25 cellular contexts compared by ENCODE assay signal in genomic region chr10:114724295-114724694, GRCh38.
DNase-seq lines count a peak whose midpoint lies in the region; ATAC-seq, FAIRE-seq and TF ChIP-seq lines count a peak whose summit lies in the region.
"Had no signal": no experiment of that assay in that cellular context is flagged by ENCODE, and none has a peak within 500 bp of the region (broad histone marks: within the 10 kb centered on the region; RNA-seq: fewer than 3 reads in every experiment).

No MANE protein-coding gene starts in this region.

- POLR2A ChIA-PET in HepG2 (lab: Yijun Ruan, JAX), result no interaction called here

- no peaks in the 10 kb centered on the region for H3K36me3 Mint-ChIP-seq in activated T-cell treated with anti-CD3 and anti-CD28 coated beads, Interleukin-2, amount 50 U/mL, for 72 hours (ENCODE audit: insufficient read depth in 2 of 2)

- no peak for FAIRE-seq in HepG2 (lab: Jason Lieb, UNC)
- FAIRE-seq: A204.1, D721Med had no signal

- H3K36me3 ChIP-seq in liver (ENCODE audit: control insufficient read depth in 4 of 4, insufficient read depth in 3 of 4, low read depth in 1 of 4, low read length in 3 of 4) (no peaks in the 10 kb centered on the region), HepG2 (replicated peaks in 1 of 2; ENCODE audit: control insufficient read depth in 1 of 2, insufficient read depth in 2 of 2, low read length in 2 of 2) (no peaks in the 10 kb centered on the region), adipocyte (ENCODE audit: control insufficient read depth, insufficient read depth, low read length, severe bottlenecking) (no peaks in the 10 kb centered on the region)
- H3K36me3 ChIP-seq: BE2C had no signal

- H3K4me1 ChIP-seq in liver (ENCODE audit: control insufficient read depth in 4 of 4, insufficient read depth in 4 of 4, low read length in 3 of 4) (peaks cover 10 to 55% (median 51%) of the 10 kb centered on the region in 4 donors), HepG2 (ENCODE audit: insufficient read depth, low read length) (peaks cover 12% of the 10 kb centered on the region), adipocyte (ENCODE audit: control insufficient read depth, insufficient read depth, low read length) (peaks cover 7% of the 10 kb centered on the region)

- H3K4me3 ChIP-seq in liver (ENCODE audit: low read depth in 1 of 3, low read length in 3 of 3) (no peak overlapping the region), HepG2 (replicated peaks in 1 of 3; ENCODE audit: insufficient read depth in 1 of 3, low read depth in 2 of 3, low read length in 3 of 3) (no peak overlapping the region), adipocyte (ENCODE audit: low read length) (no peak overlapping the region)

- H3K27me3 Mint-ChIP-seq in activated T-cell treated with anti-CD3 and anti-CD28 coated beads, Interleukin-2, amount 50 U/mL, for 72 hours (ENCODE audit: low read depth), result no peaks in the 10 kb centered on the region

- H3K27ac ChIP-seq in liver (ENCODE audit: low read depth in 1 of 2, low read length in 2 of 2) (peak overlapping the region in 1 of 2 donors; percentile 16), HepG2 (ENCODE audit: extremely low read length, insufficient read depth, low read length) (no peak overlapping the region), layer of hippocampus (ENCODE audit: low read depth, low read length) (peak overlapping the region; percentile 30)
- H3K27ac ChIP-seq: HL-60 had no signal

- in situ Hi-C loops in HepG2 (cut with HindIII; ENCODE audit: extremely low pct_ligation_motif_present, low pct_unique_long_range_greater_than_20kb), result no loop called here

- H3K9ac ChIP-seq in liver (ENCODE audit: low read depth in 1 of 2, low read length in 2 of 2) (no peak overlapping the region), HepG2 (ENCODE audit: insufficient read depth, low read depth, low read length) (no peak overlapping the region), adipocyte (ENCODE audit: low read length) (no peak overlapping the region)
- H3K9ac ChIP-seq: SK-N-SH had no signal

- CTCF ChIA-PET in HepG2 (lab: Yijun Ruan, JAX; ENCODE audit: low intra/inter-chr PET ratio, low total read pairs), result no interaction called here

- no peaks in the 10 kb centered on the region for H3K9me3 Mint-ChIP-seq in activated T-cell treated with anti-CD3 and anti-CD28 coated beads, Interleukin-2, amount 50 U/mL, for 72 hours

- ATAC-seq in HepG2, result no peak
- peak; percentile 61 for ATAC-seq in sciatic nerve
- ATAC-seq in GM21528 (IDR thresholded peaks at IDR 0.05; ENCODE audit: low FRiP score, unreplicated experiment), result no peak
- ATAC-seq in activated T-cell treated with anti-CD3 and anti-CD28 coated beads, Interleukin-2, amount 50 U/mL, for 72 hours (replicated peaks in 1 of 2), result no peak

- H3K9me3 ChIP-seq in liver (ENCODE audit: control insufficient read depth in 4 of 4, low read length in 3 of 4) (no peaks in the 10 kb centered on the region), HepG2 (ENCODE audit: low read length) (no peaks in the 10 kb centered on the region), adipocyte (ENCODE audit: control insufficient read depth, low read length) (no peaks in the 10 kb centered on the region)
- H3K9me3 ChIP-seq: BE2C, SK-N-SH had no signal

- no peaks in the 10 kb centered on the region for H4K20me1 ChIP-seq in HepG2 (ENCODE audit: insufficient read depth, low read length)

- H3K4me3 Mint-ChIP-seq in activated T-cell treated with anti-CD3 and anti-CD28 coated beads, Interleukin-2, amount 50 U/mL, for 72 hours, result no peak overlapping the region

- 65% methylated on average over 2 of the region's 2 CpGs for WGBS in liver
- 43% methylated on average over 2 of the region's 2 CpGs for WGBS in HepG2 (ENCODE audit: low lambda C conversion rate)

- BruUV-seq in HepG2 (replicated peaks; lab: Mats Ljungman, UMichigan), result no TSS peak

- intact Hi-C loops in HepG2 (cut with micrococcal nuclease; ENCODE audit: unreplicated experiment), result no loop called here
- intact Hi-C loops in sciatic nerve (cut with DNase I), result no loop called here

- H3K27ac Mint-ChIP-seq in activated T-cell treated with anti-CD3 and anti-CD28 coated beads, Interleukin-2, amount 50 U/mL, for 72 hours, result no peak overlapping the region

- H2AFZ ChIP-seq in HepG2 (ENCODE audit: low read length), result no peak overlapping the region

- DNase-seq in HepG2 (ENCODE audit: low spot score) (no peak), adipocyte (ENCODE audit: low read depth) (peak; percentile 16), sciatic nerve (ENCODE audit: low spot score) (no peak), NCI-H1436 (lab: John Stamatoyannopoulos, UW) (no peak)
- DNase-seq in activated T-cell treated with anti-CD3 and anti-CD28 coated beads, Interleukin-2, amount 50 U/mL, for 72 hours, result no peak
- DNase-seq: EL, GOT3, HCEC 1CT, KG1, NCI-H1105, NCI-H2029 treated with DMSO at 0.1 percent for 48 hours, NCI-H345, NCI-H524 treated with DMSO at 0.1 percent for 48 hours, NCI-H82, OCI-M1, RPMI8226, SIG-M5 had no signal

- TF ChIP-seq POLR2A in HepG2 (IDR thresholded peaks at IDR 0.05; ENCODE audit: insufficient read depth in 1 of 2, low read depth in 2 of 2, low read length in 2 of 2), result no peak

- TF ChIP-seq EP300 in HepG2 (IDR thresholded peaks at IDR 0.05; ENCODE audit: low read depth in 2 of 2, low read length in 2 of 2) (no peak), HepG2 (CRISPR knock-in tag; IDR thresholded peaks at IDR 0.05; ENCODE audit: borderline replicate concordance) (no peak)

- H3K4me1 Mint-ChIP-seq in activated T-cell treated with anti-CD3 and anti-CD28 coated beads, Interleukin-2, amount 50 U/mL, for 72 hours (ENCODE audit: low read depth), result no peaks in the 10 kb centered on the region

- peak in 1 of 2 donors; percentile 50 for TF ChIP-seq RAD21 in liver (IDR thresholded peaks at IDR 0.05)
- no peak for TF ChIP-seq RAD21 in HepG2 (CRISPR knock-in tag; IDR thresholded peaks at IDR 0.05)

- H3K4me2 ChIP-seq in HepG2 (ENCODE audit: low read depth, low read length), result no peak overlapping the region
- H3K4me2 ChIP-seq: SK-N-SH had no signal

- no peaks in the 10 kb centered on the region for H3K79me2 ChIP-seq in HepG2 (ENCODE audit: insufficient read depth, low read length)

- no peak for TF ChIP-seq CTCF in liver (IDR thresholded peaks at IDR 0.05; ENCODE audit: low read depth, low read length, missing input control)
- no peak for TF ChIP-seq CTCF in HepG2 (CRISPR knock-in tag; IDR thresholded peaks at IDR 0.05)

- H3K27me3 ChIP-seq in liver (ENCODE audit: control insufficient read depth in 4 of 4, insufficient read depth in 4 of 4, low read length in 3 of 4) (no peaks in the 10 kb centered on the region), HepG2 (ENCODE audit: control insufficient read depth in 1 of 2, insufficient read depth in 2 of 2, low read length in 2 of 2) (no peaks in the 10 kb centered on the region), adipocyte (replicated peaks; ENCODE audit: control insufficient read depth, insufficient read depth, low read length) (no peaks in the 10 kb centered on the region), layer of hippocampus (ENCODE audit: control insufficient read depth, insufficient read depth, low read length) (no peaks in the 10 kb centered on the region)
- H3K27me3 ChIP-seq: BE2C had no signal

TF ChIP-seq in liver, 16 proteins besides CTCF, POLR2A, EP300 and RAD21 (continues in another document):
- TF ChIP-seq FOXA1 (IDR thresholded peaks at IDR 0.05) (no peak), HNF4A (conservative IDR thresholded peaks at IDR 0.05) (peak; percentile 76 to 81), ZBTB33 (IDR thresholded peaks at IDR 0.05) (no peak), JUND (IDR thresholded peaks at IDR 0.05) (peak in 1 of 2 donors; percentile 75), NR2F2 (IDR thresholded peaks at IDR 0.05) (no peak), YY1 (IDR thresholded peaks at IDR 0.05) (peak; percentile 64)

TF ChIP-seq in HepG2, 621 proteins besides CTCF, POLR2A, EP300 and RAD21 (continues in another document):
- TF ChIP-seq ZNF891 (CRISPR knock-in tag; IDR thresholded peaks at IDR 0.05), result no peak
- no peak for TF ChIP-seq GLMP (CRISPR knock-in tag; IDR thresholded peaks at IDR 0.05; ENCODE audit: borderline replicate concordance)
- no peak for TF ChIP-seq U2AF1 (optimal IDR thresholded peaks at IDR 0.05; ENCODE audit: low read depth, low read length)
- TF ChIP-seq PRDM15 (CRISPR knock-in tag; IDR thresholded peaks at IDR 0.05), result no peak
